Comparison of ENCODE assay signal across 16 cellular contexts in genomic region chr5:164799391-164799790, GRCh38.
"Had no signal": no experiment of that assay in that cellular context is flagged by ENCODE, and none has a peak within 500 bp of the region (broad histone marks: within the 10 kb centered on the region; RNA-seq: fewer than 3 reads in every experiment).

No MANE protein-coding gene starts in this region.

- H3K9me3 ChIP-seq: sigmoid colon, transverse colon had no signal

- ATAC-seq: left lung; natural killer cell treated with Interleukin-12 subunit alpha and Interleukin-12 subunit beta and Interleukin-15 and Interleukin-18, amount 100 ng/mL, for 72 hours had no signal

- H3K27me3 ChIP-seq: left lung, sigmoid colon, transverse colon had no signal

- H3K4me3 ChIP-seq: left lung, sigmoid colon, transverse colon had no signal

- H3K36me3 ChIP-seq: left lung, sigmoid colon, transverse colon had no signal

- DNase-seq: activated CD4-positive, alpha-beta T cell treated with anti-CD3 and anti-CD28 coated beads, Interleukin-2, amount 50 U/mL, for 4 hours; activated CD4-positive, CD25-positive, alpha-beta regulatory T cell; activated gamma-delta T cell; activated naive CD8-positive, alpha-beta T cell treated with anti-CD3 and anti-CD28 coated beads for 36 hours; activated T-cell treated with anti-CD3 and anti-CD28 coated beads, Interleukin-2, amount 50 U/mL, for 48 hours; anterior cingulate cortex; dermis blood vessel endothelial cell; endodermal cell; erythroblast; left lung; sigmoid colon; stimulated activated CD4-positive, alpha-beta T cell treated with anti-CD3 and anti-CD28 coated beads, Interleukin-2, amount 100 ng/mL, for 24 hours; stimulated activated naive CD4-positive, alpha-beta T cell; substantia nigra; transverse colon had no signal

- H3K27ac ChIP-seq: left lung, sigmoid colon, transverse colon had no signal

- H3K4me1 ChIP-seq: left lung, sigmoid colon, transverse colon had no signal
